Comparison of ENCODE assay signal across 6 cellular contexts in the genomic region with DNA sequence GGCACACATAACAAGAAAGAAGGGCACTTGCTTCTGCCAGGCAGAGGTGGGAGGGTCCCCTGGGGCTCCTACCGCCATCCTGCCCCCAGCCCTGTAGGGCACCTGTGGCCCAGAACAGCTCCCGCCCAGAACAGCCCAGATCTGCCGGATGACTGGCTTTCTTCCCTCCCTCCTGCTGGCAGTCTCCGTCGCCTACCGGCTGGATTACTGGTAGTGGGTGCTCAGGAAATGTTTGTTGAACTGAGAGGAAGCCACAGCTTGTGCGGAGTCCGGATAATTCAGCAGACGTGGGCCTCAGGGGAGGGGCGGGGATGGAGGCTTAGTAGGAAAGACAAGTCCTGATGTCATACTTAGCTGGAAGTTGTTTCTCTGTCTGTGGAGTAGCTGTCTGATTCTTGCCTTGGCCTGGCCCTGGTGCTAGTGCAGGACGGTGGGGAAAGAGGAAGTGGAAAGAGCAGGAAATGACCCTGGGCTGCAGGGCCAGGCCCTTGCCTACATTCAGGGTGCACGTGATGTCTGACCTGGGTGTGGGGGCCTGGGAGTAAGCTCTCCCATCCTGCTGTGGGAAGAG.
A peak's percentile ranks its signal among the peaks of the same experiment; 100 is the strongest.
DNase-seq lines count a peak whose midpoint lies in the region; ATAC-seq and TF ChIP-seq lines count a peak whose summit lies in the region.

No MANE protein-coding gene starts in this region.

- peak overlapping the region; percentile 98 for H3K27ac ChIP-seq in neutrophil

- ATAC-seq in HG02798 (IDR thresholded peaks at IDR 0.05; ENCODE audit: poor library complexity, unreplicated experiment): no peak
- no peak for ATAC-seq in HG03520 (IDR thresholded peaks at IDR 0.05; ENCODE audit: unreplicated experiment)

- H3K9me3 ChIP-seq in neutrophil: no peaks in the 10 kb centered on the region

- peak overlapping the region; percentile 51 to 58 for H3K4me3 ChIP-seq in neutrophil (ENCODE audit: low read depth in 1 of 2, low read length in 1 of 2)

- peaks cover 4% of the 10 kb centered on the region for H3K36me3 ChIP-seq in neutrophil

- peak; percentile 45 for TF ChIP-seq CTCF in neutrophil (IDR thresholded peaks at IDR 0.05)

- peaks cover 48 to 63% of the 10 kb centered on the region in 2 experiments for H3K4me1 ChIP-seq in neutrophil (ENCODE audit: control insufficient read depth in 1 of 2, insufficient read depth in 1 of 2, low read depth in 1 of 2, low read length in 1 of 2)

- DNase-seq in NCI-H1417 (lab: John Stamatoyannopoulos, UW) (peak; percentile 9 to 25 (median 11)), NCI-H1417 treated with DMSO at 0.1 percent for 48 hours (lab: John Stamatoyannopoulos, UW) (no peak), cerebellar cortex (ENCODE audit: low spot score) (peak; percentile 29)

- H3K27me3 ChIP-seq in neutrophil: no peaks in the 10 kb centered on the region
